Comparison of ENCODE assay signal across 26 cellular contexts in the genomic region with DNA sequence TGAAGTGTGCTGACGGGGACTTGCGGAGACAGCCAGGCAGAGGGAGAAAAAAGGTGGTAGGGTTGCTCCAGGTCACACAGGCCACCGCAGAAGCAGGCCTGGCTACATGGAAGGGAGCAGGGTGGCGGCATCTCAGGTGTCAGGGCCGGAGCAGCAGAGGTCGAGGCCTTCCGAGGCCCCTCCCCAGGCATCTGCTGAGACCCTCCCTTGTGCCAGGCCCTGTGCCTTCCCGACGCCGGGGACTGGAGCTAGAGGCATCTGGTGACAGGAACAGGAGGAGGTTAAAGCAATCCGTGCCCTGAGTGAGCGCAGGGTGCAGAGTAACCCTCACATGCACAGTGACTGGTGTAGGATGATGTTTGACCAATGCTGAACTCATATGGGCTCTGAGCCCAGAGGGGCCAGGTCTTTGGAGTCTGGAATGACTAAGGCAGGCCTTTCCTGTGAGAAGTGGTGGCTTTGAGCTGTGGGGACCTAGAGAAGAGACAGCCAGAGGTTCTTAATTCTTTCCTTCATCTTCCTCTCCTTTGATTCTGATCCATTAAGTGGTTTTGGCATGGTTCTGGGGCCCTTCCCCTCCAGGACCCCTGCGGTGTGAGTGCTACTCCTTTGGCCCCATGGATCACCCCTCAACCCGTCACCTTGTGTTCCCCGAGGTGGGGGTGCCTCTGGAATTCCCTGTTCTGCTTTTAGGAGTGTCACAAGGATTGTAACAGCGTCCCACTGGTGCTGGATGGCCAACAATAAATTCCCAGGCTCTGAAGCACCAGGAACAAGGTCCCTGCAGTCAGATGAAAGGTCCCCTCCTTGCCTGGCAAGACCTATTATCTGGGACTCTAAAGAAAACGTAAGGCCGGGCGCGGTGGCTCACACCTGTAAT.
A peak's percentile ranks its signal among the peaks of the same experiment; 100 is the strongest.
DNase-seq lines count a peak whose midpoint lies in the region; FAIRE-seq and TF ChIP-seq lines count a peak whose summit lies in the region.
"Had no signal": no experiment of that assay in that cellular context is flagged by ENCODE, and none has a peak within 500 bp of the region (broad histone marks: within the 10 kb centered on the region; RNA-seq: fewer than 3 reads in every experiment).

No MANE protein-coding gene starts in this region.

- H4K8ac ChIP-seq in mesenchymal stem cell (ENCODE audit: low read length), result peak overlapping the region; percentile 47

- H3K9me3 ChIP-seq in AG04450 (ENCODE audit: control insufficient read depth, insufficient read depth, low read length) (peaks cover 3% of the 10 kb centered on the region; the same call in 1 of the 2 replicates), mesenchymal stem cell (ENCODE audit: control insufficient read depth, low read length) (no peaks in the 10 kb centered on the region), breast epithelium (no peaks in the 10 kb centered on the region)
- H3K9me3 ChIP-seq: ascending aorta, BLaER1, upper lobe of right lung had no signal

- H3K27ac ChIP-seq in AG04450 (ENCODE audit: low read depth, low read length), result no peak overlapping the region
- H3K27ac ChIP-seq in brain microvascular endothelial cell, result no peak overlapping the region
- no peak overlapping the region for H3K27ac ChIP-seq in mesenchymal stem cell (ENCODE audit: low read length, poor library complexity, severe bottlenecking)
- no peak overlapping the region for H3K27ac ChIP-seq in breast epithelium
- H3K27ac ChIP-seq: ascending aorta, BLaER1, epithelial cell of prostate, upper lobe of right lung, WERI-Rb-1 had no signal

- no peak overlapping the region for H3K23ac ChIP-seq in mesenchymal stem cell (ENCODE audit: low read length in 2 of 2)

- in situ Hi-C loops in brain microvascular endothelial cell (cut with HindIII; ENCODE audit: low pct_ligation_motif_present, low sequenced_read_pairs) (no loop called here), GM13976 (cut with MboI; ENCODE audit: low sequenced_read_pairs, unreplicated experiment) (no loop called here)

- H2BK120ac ChIP-seq in mesenchymal stem cell (ENCODE audit: low read depth, low read length), result no peak overlapping the region

- H3K4me2 ChIP-seq in mesenchymal stem cell (ENCODE audit: low read length, poor library complexity, severe bottlenecking), result no peak overlapping the region
- H3K4me2 ChIP-seq: BLaER1 had no signal

- no peak for FAIRE-seq in H54 (lab: Jason Lieb, UNC)
- FAIRE-seq: HTR-8/SVneo, kidney had no signal

- peaks cover 20% of the 10 kb centered on the region for H3K79me1 ChIP-seq in mesenchymal stem cell (replicated peaks; ENCODE audit: low read length, poor library complexity, severe bottlenecking)

- H3K4me3 ChIP-seq in AG04450 (ENCODE audit: low read depth, low read length), result no peak overlapping the region
- no peak overlapping the region for H3K4me3 ChIP-seq in brain microvascular endothelial cell (ENCODE audit: low read depth, low read length)
- H3K4me3 ChIP-seq in mesenchymal stem cell (ENCODE audit: insufficient read depth in 1 of 2, low read depth in 1 of 2, low read length in 2 of 2), result no peak overlapping the region
- H3K4me3 ChIP-seq in breast epithelium, result no peak overlapping the region
- H3K4me3 ChIP-seq: ascending aorta, BLaER1, upper lobe of right lung had no signal

- TF ChIP-seq CTCF in AG04450 (IDR thresholded peaks at IDR 0.05; ENCODE audit: low read depth, low read length) (no peak), brain microvascular endothelial cell (IDR thresholded peaks at IDR 0.05; ENCODE audit: low read depth, low read length, missing control alignments) (no peak), breast epithelium (IDR thresholded peaks at IDR 0.05) (no peak), GM13976 (IDR thresholded peaks at IDR 0.05; ENCODE audit: borderline replicate concordance, control extremely low read depth, extremely low read depth, insufficient read depth, missing control alignments) (no peak)

- POLR2A ChIA-PET in AG04450 (lab: Yijun Ruan, JAX), result no interaction called here

- no peak overlapping the region for H2AK5ac ChIP-seq in mesenchymal stem cell (ENCODE audit: low read length, severe bottlenecking)

- TF ChIP-seq POLR2A in H54 (IDR thresholded peaks at IDR 0.05; ENCODE audit: low read depth, low read length) (no peak), breast epithelium (IDR thresholded peaks at IDR 0.05) (no peak)

- H2BK15ac ChIP-seq in mesenchymal stem cell (ENCODE audit: low read depth, poor library complexity, severe bottlenecking), result no peak overlapping the region

- H3K4me1 ChIP-seq in mesenchymal stem cell (ENCODE audit: control insufficient read depth, insufficient read depth, low read depth, low read length) (peaks cover 18% of the 10 kb centered on the region), breast epithelium (no peaks in the 10 kb centered on the region)
- H3K4me1 ChIP-seq: ascending aorta had no signal

- H3K27me3 ChIP-seq in AG04450 (ENCODE audit: control insufficient read depth, insufficient read depth, low read length) (no peaks in the 10 kb centered on the region), brain microvascular endothelial cell (replicated peaks) (no peaks in the 10 kb centered on the region), mesenchymal stem cell (ENCODE audit: control insufficient read depth in 1 of 2, insufficient read depth in 1 of 2, low read length in 2 of 2) (no peaks in the 10 kb centered on the region), breast epithelium (peaks cover 0 to 2% of the 10 kb centered on the region in 2 donors)
- H3K27me3 ChIP-seq: ascending aorta, upper lobe of right lung had no signal

- intact Hi-C loops in breast epithelium (cut with DNase I; ENCODE audit: low total_unique reads), result no loop called here

- 96% methylated on average over 20 of the region's 20 CpGs for WGBS in mesenchymal stem cell

- H2AFZ ChIP-seq in mesenchymal stem cell (ENCODE audit: low read depth, low read length), result no peak overlapping the region

- H3K14ac ChIP-seq in mesenchymal stem cell (ENCODE audit: low read length in 2 of 2), result peak overlapping the region in 1 of 2 experiments; percentile 3

- CTCF ChIA-PET in AG04450 (lab: Charles Lee), result no interaction called here

- peak overlapping the region; percentile 11 to 14 for H3K18ac ChIP-seq in mesenchymal stem cell (ENCODE audit: low read depth in 1 of 2, low read length in 2 of 2)

- H4K91ac ChIP-seq in mesenchymal stem cell (ENCODE audit: low read length), result peak overlapping the region; percentile 41

- DNase-seq in AG04450 (ENCODE audit: low read depth, low spot score), result peak; percentile 15
- DNase-seq in H54 (ENCODE audit: insufficient read length, low spot score), result peak; percentile 35
- DNase-seq in brain microvascular endothelial cell, result peak; percentile 59
- peak; percentile 25 for DNase-seq in mesenchymal stem cell
- DNase-seq in NCI-H345 (lab: John Stamatoyannopoulos, UW), result no peak
- DNase-seq in NCI-H1417 treated with DMSO at 0.1 percent for 48 hours (lab: John Stamatoyannopoulos, UW), result no peak
- DNase-seq in breast epithelium (ENCODE audit: low spot score in 2 of 2), result no peak
- DNase-seq in GM13976 (ENCODE audit: low spot score), result no peak
- DNase-seq: activated CD4-positive, alpha-beta T cell treated with anti-CD3 and anti-CD28 coated beads, Interleukin-2, amount 10 ng/mL, durations not matched to agents 7 days and 5 days; activated CD8-positive, alpha-beta memory T cell treated with anti-CD3 and anti-CD28 coated beads, Interleukin-2, amount 10 ng/mL, durations not matched to agents 7 days and 5 days; activated naive CD4-positive, alpha-beta T cell treated with anti-CD3 and anti-CD28 coated beads, Interleukin-2, amount 50 U/mL, for 16 hours; cerebellar nuclear complex; DND-41; Karpas-422; kidney; mammary epithelial cell; NCI-H1930; NCI-H446 treated with DMSO at 0.1 percent for 48 hours; retina; T-helper 2 cell; upper lobe of right lung; WERI-Rb-1 had no signal

- no peak overlapping the region for H3K4ac ChIP-seq in mesenchymal stem cell (ENCODE audit: low read depth in 1 of 2, low read length in 2 of 2)

- no peak overlapping the region for H3K9ac ChIP-seq in mesenchymal stem cell (ENCODE audit: low read length)
- H3K9ac ChIP-seq: BLaER1 had no signal

- peak overlapping the region; percentile 40 to 83 for H2BK12ac ChIP-seq in mesenchymal stem cell (ENCODE audit: low read length in 2 of 2)

- H2BK5ac ChIP-seq in mesenchymal stem cell (ENCODE audit: low read depth, low read length, poor library complexity, severe bottlenecking), result no peak overlapping the region

- H3K36me3 ChIP-seq in brain microvascular endothelial cell (replicated peaks), result no peaks in the 10 kb centered on the region
- peaks cover 0 to 9% of the 10 kb centered on the region in 2 experiments for H3K36me3 ChIP-seq in mesenchymal stem cell (ENCODE audit: control insufficient read depth in 1 of 2, insufficient read depth in 2 of 2, low read depth in 1 of 2, low read length in 2 of 2)
- no peaks in the 10 kb centered on the region for H3K36me3 ChIP-seq in breast epithelium
- H3K36me3 ChIP-seq: ascending aorta, BLaER1, upper lobe of right lung had no signal

Comparison
In these comparisons a context has a peak if more than half of its experiments do, and no peak if none do; other contexts are left out.
1. DNase-seq: peak in AG04450 (single experiment), H54 (single experiment), brain microvascular endothelial cell (single experiment) and mesenchymal stem cell (single experiment); none in NCI-H345 (single experiment), NCI-H1417 treated with DMSO at 0.1 percent for 48 hours (single experiment), breast epithelium (0 of 2) and GM13976 (single experiment).